In genomic region chr7:154858836-154859537, GRCh38 we compare ENCODE assay signal across 22 cellular contexts.
"Had no signal": no experiment of that assay in that cellular context is flagged by ENCODE, and none has a peak within 500 bp of the region (broad histone marks: within the 10 kb centered on the region; RNA-seq: fewer than 3 reads in every experiment).

No MANE protein-coding gene starts in this region.

- DNase-seq: activated CD4-positive, alpha-beta memory T cell treated with anti-CD3 and anti-CD28 coated beads for 36 hours; activated CD4-positive, alpha-beta T cell treated with anti-CD3 and anti-CD28 coated beads, Interleukin-2, amount 10 ng/mL, durations not matched to agents 7 days and 5 days; activated CD4-positive, CD25-positive, alpha-beta regulatory T cell; activated CD8-positive, alpha-beta memory T cell treated with anti-CD3 and anti-CD28 coated beads for 24 hours; activated gamma-delta T cell; activated naive CD4-positive, alpha-beta T cell treated with anti-CD3 and anti-CD28 coated beads for 36 hours; activated T-cell treated with anti-CD3 and anti-CD28 coated beads, Interleukin-2, amount 50 U/mL, for 48 hours; amygdala; brain microvascular endothelial cell; MG63; NCI-H1105; NCI-H1436; NCI-H1694 treated with DMSO at 0.1 percent for 48 hours; NCI-H2081 treated with DMSO at 0.1 percent for 48 hours; NCI-H446; NCI-H524; PC-3; SIG-M5; T-helper 1 cell had no signal

- ATAC-seq: activated T-helper 17 cell treated with anti-CD3 and anti-CD28 coated beads, Interleukin-2, amount 50 U/mL, for 72 hours; PC-3 had no signal

- H3K27ac ChIP-seq: brain microvascular endothelial cell, cardiac muscle cell, VCaP had no signal
